Comparison of ENCODE assay signal across 20 cellular contexts in genomic region chr6:45476341-45476740, GRCh38.
"Had no signal": no experiment of that assay in that cellular context is flagged by ENCODE, and none has a peak within 500 bp of the region (broad histone marks: within the 10 kb centered on the region; RNA-seq: fewer than 3 reads in every experiment).

No MANE protein-coding gene starts in this region.

- H3K36me3 Mint-ChIP-seq: brain had no signal

- H3K27ac ChIP-seq: foreskin keratinocyte, hepatocyte, suprapubic skin, uterus had no signal

- DNase-seq: activated CD4-positive, alpha-beta T cell treated with anti-CD3 and anti-CD28 coated beads for 1 hour; activated effector memory CD4-positive, alpha-beta T cell treated with Interleukin-2 at 50 U/mL for 16 hours; activated naive CD4-positive, alpha-beta T cell treated with anti-CD3 and anti-CD28 coated beads for 36 hours; activated T-cell treated with anti-CD3 and anti-CD28 coated beads, Interleukin-2, amount 50 U/mL, for 72 hours; aorta; dermis blood vessel endothelial cell; effector memory CD4-positive, alpha-beta T cell; foreskin keratinocyte; mesenchymal stem cell; mucosa of descending colon; stimulated activated CD4-positive, alpha-beta T cell treated with anti-CD3 and anti-CD28 coated beads, Interleukin-4, amount 100 ng/mL, for 1 hour; stimulated activated naive CD4-positive, alpha-beta T cell; T-helper 1 cell; trophoblast cell; uterus had no signal

- H3K4me3 Mint-ChIP-seq: activated naive CD4-positive, alpha-beta T cell treated with anti-CD3 and anti-CD28 coated beads for 36 hours; activated T-cell treated with anti-CD3 and anti-CD28 coated beads, Interleukin-2, amount 50 U/mL, for 72 hours; brain; neural crest cell had no signal

- H3K27me3 ChIP-seq: foreskin keratinocyte, hepatocyte, suprapubic skin, uterus had no signal

- ATAC-seq: activated T-cell treated with anti-CD3 and anti-CD28 coated beads, Interleukin-2, amount 50 U/mL, for 72 hours; foreskin keratinocyte; mucosa of descending colon had no signal

- H3K9me3 Mint-ChIP-seq: activated naive CD4-positive, alpha-beta T cell treated with anti-CD3 and anti-CD28 coated beads for 36 hours; activated T-cell treated with anti-CD3 and anti-CD28 coated beads, Interleukin-2, amount 50 U/mL, for 72 hours; brain; neural crest cell had no signal

- H3K27ac Mint-ChIP-seq: activated naive CD4-positive, alpha-beta T cell treated with anti-CD3 and anti-CD28 coated beads for 36 hours; activated T-cell treated with anti-CD3 and anti-CD28 coated beads, Interleukin-2, amount 50 U/mL, for 72 hours; brain; progenitor cell of endocrine pancreas had no signal
